18 cellular contexts compared by ENCODE assay signal in genomic region chr15:77430213-77430612, GRCh38. TPM values are rescaled to one million over a fixed set of nuclear protein-coding genes. Genes with fewer than 3 reads are reported as not detected.
DNase-seq lines count a peak whose midpoint lies in the region; ATAC-seq and TF ChIP-seq lines count a peak whose summit lies in the region.
"Had no signal": no experiment of that assay in that cellular context is flagged by ENCODE, and none has a peak within 500 bp of the region (broad histone marks: within the 10 kb centered on the region; RNA-seq: fewer than 3 reads in every experiment).

No MANE protein-coding gene starts in this region.

- TF ChIP-seq CTCF in GM06990 (IDR thresholded peaks at IDR 0.05; ENCODE audit: insufficient read depth, low read length, poor library complexity, severe bottlenecking) (no peak), Loucy (conservative IDR thresholded peaks at IDR 0.05; ENCODE audit: low read length) (no peak)

- no peaks in the 10 kb centered on the region for H3K9me3 ChIP-seq in Loucy (ENCODE audit: insufficient read depth, low read depth, low read length)
- H3K9me3 ChIP-seq: Caco-2 had no signal

- no peak overlapping the region for H2AFZ ChIP-seq in Loucy (ENCODE audit: low read length)

- DNase-seq in activated CD4-positive, alpha-beta T cell treated with anti-CD3 and anti-CD28 coated beads, Interleukin-2, amount 10 ng/mL, durations not matched to agents 24 days and 14 days, result no peak
- no peak for DNase-seq in activated CD4-positive, alpha-beta T cell treated with anti-CD3 and anti-CD28 coated beads, Interleukin-2, amount 50 U/mL, for 4 hours
- peak; percentile 43 for DNase-seq in GM06990 (ENCODE audit: extremely low read depth, insufficient read length)
- DNase-seq in activated naive CD8-positive, alpha-beta T cell treated with anti-CD3 and anti-CD28 coated beads, Interleukin-2, amount 50 U/mL, for 24 hours, result no peak
- DNase-seq in NCI-H2081 (lab: John Stamatoyannopoulos, UW), result no peak
- DNase-seq: Caco-2, H7, MG63, NCI-H1105, NCI-H1694 treated with DMSO at 0.1 percent for 48 hours, NCI-H774 had no signal

- H3K4me1 Mint-ChIP-seq in activated CD4-positive, alpha-beta T cell treated with anti-CD3 and anti-CD28 coated beads, Interleukin-2, amount 10 ng/mL, durations not matched to agents 24 days and 14 days, result peaks cover 27% of the 10 kb centered on the region
- H3K4me1 Mint-ChIP-seq in activated naive CD8-positive, alpha-beta T cell treated with anti-CD3 and anti-CD28 coated beads, Interleukin-2, amount 50 U/mL, for 24 hours, result peaks cover 35% of the 10 kb centered on the region

- H3K36me3 ChIP-seq in GM06990 (ENCODE audit: control insufficient read depth, insufficient read depth, low read length), result no peaks in the 10 kb centered on the region
- H3K36me3 ChIP-seq in Loucy (ENCODE audit: insufficient read depth, low read length), result no peaks in the 10 kb centered on the region
- H3K36me3 ChIP-seq: MG63 had no signal

- H3K4me3 ChIP-seq in GM06990 (replicated peaks; ENCODE audit: low read depth, low read length) (no peak overlapping the region; the same call in 1 of the 2 replicates), Loucy (ENCODE audit: low read length, poor library complexity, severe bottlenecking) (no peak overlapping the region)
- H3K4me3 ChIP-seq: MG63 had no signal

- peaks cover 7% of the 10 kb centered on the region for H3K36me3 Mint-ChIP-seq in activated CD4-positive, alpha-beta T cell treated with anti-CD3 and anti-CD28 coated beads, Interleukin-2, amount 10 ng/mL, durations not matched to agents 24 days and 14 days (ENCODE audit: low read depth)
- peaks cover 2% of the 10 kb centered on the region for H3K36me3 Mint-ChIP-seq in activated naive CD8-positive, alpha-beta T cell treated with anti-CD3 and anti-CD28 coated beads, Interleukin-2, amount 50 U/mL, for 24 hours (ENCODE audit: low read depth)

- H3K9me3 Mint-ChIP-seq in activated CD4-positive, alpha-beta T cell treated with anti-CD3 and anti-CD28 coated beads, Interleukin-2, amount 10 ng/mL, durations not matched to agents 24 days and 14 days, result no peaks in the 10 kb centered on the region
- no peaks in the 10 kb centered on the region for H3K9me3 Mint-ChIP-seq in activated naive CD8-positive, alpha-beta T cell treated with anti-CD3 and anti-CD28 coated beads, Interleukin-2, amount 50 U/mL, for 24 hours

- H3K79me2 ChIP-seq in Loucy (ENCODE audit: insufficient read depth, low read length), result peaks cover 52% of the 10 kb centered on the region

- H3K27ac Mint-ChIP-seq in activated CD4-positive, alpha-beta T cell treated with anti-CD3 and anti-CD28 coated beads, Interleukin-2, amount 10 ng/mL, durations not matched to agents 24 days and 14 days, result peak overlapping the region; percentile 30
- H3K27ac Mint-ChIP-seq in activated naive CD8-positive, alpha-beta T cell treated with anti-CD3 and anti-CD28 coated beads, Interleukin-2, amount 50 U/mL, for 24 hours, result no peak overlapping the region

- peaks cover 49% of the 10 kb centered on the region for H4K20me1 ChIP-seq in Loucy (ENCODE audit: insufficient read depth, low read length, poor library complexity, severe bottlenecking)

- H3F3A ChIP-seq in Loucy (ENCODE audit: low read depth), result no peaks in the 10 kb centered on the region

- no peak overlapping the region for H3K9ac ChIP-seq in Loucy (ENCODE audit: low read depth, low read length, poor library complexity, severe bottlenecking)
- H3K9ac ChIP-seq: KMS-11 had no signal

- peak; percentile 20 for ATAC-seq in activated naive CD8-positive, alpha-beta T cell treated with anti-CD3 and anti-CD28 coated beads, Interleukin-2, amount 50 U/mL, for 24 hours
- ATAC-seq in GM18861 (IDR thresholded peaks at IDR 0.05; ENCODE audit: unreplicated experiment) (no peak), GM21526 (IDR thresholded peaks at IDR 0.05; ENCODE audit: low FRiP score, unreplicated experiment) (no peak)
- ATAC-seq: HepG2, Panc1, Right ventricle myocardium inferior had no signal

- no peaks in the 10 kb centered on the region for H3K9me2 ChIP-seq in Loucy (replicated peaks; ENCODE audit: low read depth, low read length)

- H3K4me3 Mint-ChIP-seq in activated CD4-positive, alpha-beta T cell treated with anti-CD3 and anti-CD28 coated beads, Interleukin-2, amount 10 ng/mL, durations not matched to agents 24 days and 14 days, result no peak overlapping the region
- no peak overlapping the region for H3K4me3 Mint-ChIP-seq in activated naive CD8-positive, alpha-beta T cell treated with anti-CD3 and anti-CD28 coated beads, Interleukin-2, amount 50 U/mL, for 24 hours

- H3K4me2 ChIP-seq in Loucy (ENCODE audit: low read depth, low read length, poor library complexity, severe bottlenecking), result peak overlapping the region; percentile 26
- H3K4me2 ChIP-seq: KMS-11 had no signal

- no peaks in the 10 kb centered on the region for H3K27me3 Mint-ChIP-seq in activated CD4-positive, alpha-beta T cell treated with anti-CD3 and anti-CD28 coated beads, Interleukin-2, amount 10 ng/mL, durations not matched to agents 24 days and 14 days
- H3K27me3 Mint-ChIP-seq in activated naive CD8-positive, alpha-beta T cell treated with anti-CD3 and anti-CD28 coated beads, Interleukin-2, amount 50 U/mL, for 24 hours, result no peaks in the 10 kb centered on the region

- peaks cover 17% of the 10 kb centered on the region for H3K4me1 ChIP-seq in Loucy (ENCODE audit: insufficient read depth, low read length, poor library complexity, severe bottlenecking)
- H3K4me1 ChIP-seq: Caco-2 had no signal

- H3K27me3 ChIP-seq in GM06990 (replicated peaks; ENCODE audit: control insufficient read depth, insufficient read depth, low read length), result no peaks in the 10 kb centered on the region
- H3K27me3 ChIP-seq in Loucy (ENCODE audit: insufficient read depth, low read length, poor library complexity, severe bottlenecking), result no peaks in the 10 kb centered on the region
- H3K27me3 ChIP-seq: MG63 had no signal

- intact Hi-C loops in activated CD4-positive, alpha-beta T cell treated with anti-CD3 and anti-CD28 coated beads, Interleukin-2, amount 10 ng/mL, durations not matched to agents 24 days and 14 days (cut with micrococcal nuclease), result no loop called here

RNA-seq across cellular contexts. Expression of gene HMG20A, which starts 9.5 kb away (rescaled TPM):
- 42.3 and 46.4 TPM in 2 replicates for total RNA-seq in activated CD4-positive, alpha-beta T cell treated with anti-CD3 and anti-CD28 coated beads, Interleukin-2, amount 10 ng/mL, durations not matched to agents 24 days and 14 days

RNA-seq across cellular contexts. Expression of gene PEAK1, which starts 10.3 kb away (rescaled TPM):
- 25.9 and 28.2 TPM in 2 replicates for total RNA-seq in activated CD4-positive, alpha-beta T cell treated with anti-CD3 and anti-CD28 coated beads, Interleukin-2, amount 10 ng/mL, durations not matched to agents 24 days and 14 days
